In the genomic region with DNA sequence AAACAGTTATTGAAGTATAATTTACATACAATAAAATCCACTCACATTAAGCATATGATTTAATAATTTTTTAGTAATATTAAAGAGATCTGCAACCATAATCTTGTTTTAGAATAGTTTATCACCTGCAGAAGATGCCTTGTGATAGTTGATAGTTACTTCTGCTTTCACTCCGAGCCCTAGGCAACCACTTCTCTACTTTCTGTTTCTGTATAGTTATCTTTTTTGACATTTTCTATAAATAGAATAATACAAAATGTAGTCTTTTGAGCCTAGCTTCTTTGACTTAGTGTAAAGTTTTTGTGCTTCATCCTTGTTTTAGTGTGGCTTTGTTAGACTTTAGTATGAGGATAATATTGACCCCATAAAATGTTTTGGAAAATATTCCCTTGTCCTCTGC, we compare ENCODE assay signal across 9 cellular contexts.
DNase-seq lines count a peak whose midpoint lies in the region; ATAC-seq, FAIRE-seq and TF ChIP-seq lines count a peak whose summit lies in the region.
"Had no signal": no experiment of that assay in that cellular context is flagged by ENCODE, and none has a peak within 500 bp of the region (broad histone marks: within the 10 kb centered on the region; RNA-seq: fewer than 3 reads in every experiment).

No MANE protein-coding gene starts in this region.

- H3K9me3 ChIP-seq in GM12878 (replicated peaks; ENCODE audit: control insufficient read depth, insufficient read depth, low read length): no peaks in the 10 kb centered on the region; the same call in 1 of the 3 replicates
- H3K9me3 ChIP-seq in stomach: peaks cover 0 to 15% (median 8%) of the 10 kb centered on the region in 4 donors

- TF ChIP-seq RAD21 in GM12878 (IDR thresholded peaks at IDR 0.05; ENCODE audit: insufficient read depth, low read depth, low read length): no peak

- DNase-seq in GM12878 (ENCODE audit: low read depth, low spot score) (peak; percentile 28), erythroblast (lab: John Stamatoyannopoulos, UW) (no peak), stomach (no peak), GM12892 (ENCODE audit: insufficient read length) (no peak)
- DNase-seq in activated CD4-positive, alpha-beta T cell treated with anti-CD3 and anti-CD28 coated beads for 4 hours: no peak
- DNase-seq: DMS 273 treated with DMSO at 0.1 percent for 48 hours had no signal

- H4K20me1 ChIP-seq in GM12878 (ENCODE audit: control insufficient read depth, insufficient read depth): no peaks in the 10 kb centered on the region

- no peak for TF ChIP-seq CTCF in GM12878 (IDR thresholded peaks at IDR 0.05 in 2 of 3, conservative IDR thresholded peaks at IDR 0.05 in 1 of 3; ENCODE audit: control insufficient read depth in 2 of 3, extremely low read depth in 1 of 3, insufficient read depth in 1 of 3, low read depth in 3 of 3, low read length in 3 of 3)
- no peak for TF ChIP-seq CTCF in stomach (IDR thresholded peaks at IDR 0.05)

- no peaks in the 10 kb centered on the region for H3K36me3 ChIP-seq in GM12878 (ENCODE audit: control insufficient read depth in 2 of 2, insufficient read depth in 2 of 2, low read length in 1 of 2)
- peaks cover 0 to 8% (median 4%) of the 10 kb centered on the region in 4 donors for H3K36me3 ChIP-seq in stomach

- H2AFZ ChIP-seq in GM12878 (ENCODE audit: control insufficient read depth, low read depth, low read length): no peak overlapping the region

- no peak overlapping the region for H3K4me3 ChIP-seq in GM12878
- no peak overlapping the region for H3K4me3 ChIP-seq in stomach

- H3K27ac ChIP-seq in GM12878 (ENCODE audit: control insufficient read depth, insufficient read depth) (peak overlapping the region; percentile 37; the same call in 1 of the 2 replicates), stomach (no peak overlapping the region)

- POLR2A ChIA-PET in GM12878 (lab: Charles Lee): interaction anchor here (1.1 kb wide), 1 partner anchor 18 kb away, joined by 4 read pairs; no protein-coding TSS in a partner anchor

- CTCF ChIA-PET in GM12878 (lab: Yijun Ruan, JAX): no interaction called here

- no peaks in the 10 kb centered on the region for H3K79me2 ChIP-seq in GM12878 (ENCODE audit: control insufficient read depth, insufficient read depth, low read length)

- WGBS in GM12878 (ENCODE audit: insufficient coverage, insufficient replicate concordance, low lambda C conversion rate, missing lambda C conversion rate): 3% methylated on average over 1 of the region's 1 CpG
- 36 to 81% (median 74%) methylated on average over 1 of the region's 1 CpG for WGBS in stomach, 5 donors

- 0 out of 4 replicates have a peak, but pooled peaks of 1 of the 2 experiments have one; percentile 46 for TF ChIP-seq EP300 in GM12878 (IDR thresholded peaks at IDR 0.05; ENCODE audit: borderline replicate concordance in 1 of 2, control insufficient read depth in 1 of 2, low read depth in 2 of 2, low read length in 2 of 2)
- TF ChIP-seq EP300 in stomach (IDR thresholded peaks at IDR 0.05): no peak

- H3K9ac ChIP-seq in GM12878 (ENCODE audit: control insufficient read depth, insufficient read depth, low read length): no peak overlapping the region

- RAD21 ChIA-PET in GM12878 (lab: Charles Lee; ENCODE audit: unreplicated experiment): no interaction called here

- peak overlapping the region; percentile 62 for H3K4me2 ChIP-seq in GM12878 (ENCODE audit: control insufficient read depth, insufficient read depth)

- BruUV-seq in GM12878 (replicated peaks; lab: Mats Ljungman, UMichigan): no TSS peak

- H3K4me1 ChIP-seq in GM12878 (ENCODE audit: control insufficient read depth, insufficient read depth, low read length) (peaks cover 5% of the 10 kb centered on the region; the same call in 1 of the 2 replicates), stomach (no peaks in the 10 kb centered on the region)

- FAIRE-seq in GM12878 (lab: Jason Lieb, UNC) (peak; percentile 75), GM12892 (lab: Jason Lieb, UNC) (no peak)

- SMC1A ChIA-PET in GM12878 (lab: Charles Lee; ENCODE audit: uncharacterized antibody, unreplicated experiment): no interaction called here

- intact Hi-C loops in GM12878 (cut with micrococcal nuclease; ENCODE audit: unreplicated experiment): no loop called here
- intact Hi-C loops in stomach (cut with DNase I; ENCODE audit: low total_unique reads): no loop called here

- in situ Hi-C loops in GM12878 (cut with MboI): no loop called here

- TF ChIP-seq POLR2A in GM12878 (IDR thresholded peaks at IDR 0.05; ENCODE audit: low read depth, low read length): no peak
- TF ChIP-seq POLR2A in erythroblast (IDR thresholded peaks at IDR 0.05; ENCODE audit: low read length): no peak
- TF ChIP-seq POLR2A in stomach (IDR thresholded peaks at IDR 0.05): no peak
- TF ChIP-seq POLR2A in GM12892 (IDR thresholded peaks at IDR 0.05; ENCODE audit: low read depth, low read length): no peak

- ATAC-seq in GM18861 (IDR thresholded peaks at IDR 0.05; ENCODE audit: unreplicated experiment) (peak; percentile 93), GM21737 (IDR thresholded peaks at IDR 0.05; ENCODE audit: unreplicated experiment) (peak; percentile 92), HG03442 (IDR thresholded peaks at IDR 0.05; ENCODE audit: unreplicated experiment) (peak; percentile 95), GM12878 (peak; percentile 93)

- H3K27me3 ChIP-seq in GM12878 (replicated peaks in 1 of 2; ENCODE audit: control insufficient read depth in 2 of 2, insufficient read depth in 2 of 2, low read length in 1 of 2) (no peaks in the 10 kb centered on the region), stomach (no peaks in the 10 kb centered on the region)

TF ChIP-seq in GM12878, 131 proteins besides CTCF, POLR2A, EP300 and RAD21 (continues in another document):
- 0 out of 2 replicates have a peak, but pooled peaks have one; percentile 33 for TF ChIP-seq ZNF217 (IDR thresholded peaks at IDR 0.05)
- TF ChIP-seq STAT3 (IDR thresholded peaks at IDR 0.05; ENCODE audit: low read depth, low read length): no peak
- no peak for TF ChIP-seq RAD51 (IDR thresholded peaks at IDR 0.05)
- TF ChIP-seq ATF7 (IDR thresholded peaks at IDR 0.05; ENCODE audit: low read depth): peak; percentile 28; the same call in 1 of the 2 replicates
- TF ChIP-seq JUNB (IDR thresholded peaks at IDR 0.05): peak; percentile 59
- TF ChIP-seq, protein P1, sequence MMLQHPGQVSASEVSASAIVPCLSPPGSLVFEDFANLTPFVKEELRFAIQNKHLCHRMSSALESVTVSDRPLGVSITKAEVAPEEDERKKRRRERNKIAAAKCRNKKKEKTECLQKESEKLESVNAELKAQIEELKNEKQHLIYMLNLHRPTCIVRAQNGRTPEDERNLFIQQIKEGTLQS (IDR thresholded peaks at IDR 0.05; ENCODE audit: borderline replicate concordance, extremely low read depth, low read depth, low read length): no peak
- TF ChIP-seq, protein P2, sequence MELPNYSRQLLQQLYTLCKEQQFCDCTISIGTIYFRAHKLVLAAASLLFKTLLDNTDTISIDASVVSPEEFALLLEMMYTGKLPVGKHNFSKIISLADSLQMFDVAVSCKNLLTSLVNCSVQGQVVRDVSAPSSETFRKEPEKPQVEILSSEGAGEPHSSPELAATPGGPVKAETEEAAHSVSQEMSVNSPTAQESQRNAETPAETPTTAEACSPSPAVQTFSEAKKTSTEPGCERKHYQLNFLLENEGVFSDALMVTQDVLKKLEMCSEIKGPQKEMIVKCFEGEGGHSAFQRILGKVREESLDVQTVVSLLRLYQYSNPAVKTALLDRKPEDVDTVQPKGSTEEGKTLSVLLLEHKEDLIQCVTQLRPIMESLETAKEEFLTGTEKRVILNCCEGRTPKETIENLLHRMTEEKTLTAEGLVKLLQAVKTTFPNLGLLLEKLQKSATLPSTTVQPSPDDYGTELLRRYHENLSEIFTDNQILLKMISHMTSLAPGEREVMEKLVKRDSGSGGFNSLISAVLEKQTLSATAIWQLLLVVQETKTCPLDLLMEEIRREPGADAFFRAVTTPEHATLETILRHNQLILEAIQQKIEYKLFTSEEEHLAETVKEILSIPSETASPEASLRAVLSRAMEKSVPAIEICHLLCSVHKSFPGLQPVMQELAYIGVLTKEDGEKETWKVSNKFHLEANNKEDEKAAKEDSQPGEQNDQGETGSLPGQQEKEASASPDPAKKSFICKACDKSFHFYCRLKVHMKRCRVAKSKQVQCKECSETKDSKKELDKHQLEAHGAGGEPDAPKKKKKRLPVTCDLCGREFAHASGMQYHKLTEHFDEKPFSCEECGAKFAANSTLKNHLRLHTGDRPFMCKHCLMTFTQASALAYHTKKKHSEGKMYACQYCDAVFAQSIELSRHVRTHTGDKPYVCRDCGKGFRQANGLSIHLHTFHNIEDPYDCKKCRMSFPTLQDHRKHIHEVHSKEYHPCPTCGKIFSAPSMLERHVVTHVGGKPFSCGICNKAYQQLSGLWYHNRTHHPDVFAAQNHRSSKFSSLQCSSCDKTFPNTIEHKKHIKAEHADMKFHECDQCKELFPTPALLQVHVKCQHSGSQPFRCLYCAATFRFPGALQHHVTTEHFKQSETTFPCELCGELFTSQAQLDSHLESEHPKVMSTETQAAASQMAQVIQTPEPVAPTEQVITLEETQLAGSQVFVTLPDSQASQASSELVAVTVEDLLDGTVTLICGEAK (IDR thresholded peaks at IDR 0.05; ENCODE audit: borderline replicate concordance): peak; percentile 40; the same call in 1 of the 2 replicates
- no peak for TF ChIP-seq ASH2L (IDR thresholded peaks at IDR 0.05; ENCODE audit: borderline replicate concordance, low read depth)
- no peak for TF ChIP-seq CHD2 (IDR thresholded peaks at IDR 0.05; ENCODE audit: borderline replicate concordance, low read depth, low read length)
- TF ChIP-seq MEF2A (IDR thresholded peaks at IDR 0.05; ENCODE audit: insufficient read depth, low read depth, low read length): peak; percentile 88
- no peak for TF ChIP-seq NFXL1 (IDR thresholded peaks at IDR 0.05; ENCODE audit: borderline replicate concordance)
- TF ChIP-seq ZZZ3 (IDR thresholded peaks at IDR 0.05; ENCODE audit: control insufficient read depth, insufficient read length, low read depth): no peak
- TF ChIP-seq JUND (IDR thresholded peaks at IDR 0.05; ENCODE audit: low read depth, low read length): no peak
- TF ChIP-seq SMARCA5 (IDR thresholded peaks at IDR 0.05): no peak
- TF ChIP-seq SIX5 (IDR thresholded peaks at IDR 0.05; ENCODE audit: low read depth, low read length, severe bottlenecking): no peak
- no peak for TF ChIP-seq CREM (IDR thresholded peaks at IDR 0.05; ENCODE audit: low read depth)
